8 cellular contexts compared by ENCODE assay signal in the genomic region with DNA sequence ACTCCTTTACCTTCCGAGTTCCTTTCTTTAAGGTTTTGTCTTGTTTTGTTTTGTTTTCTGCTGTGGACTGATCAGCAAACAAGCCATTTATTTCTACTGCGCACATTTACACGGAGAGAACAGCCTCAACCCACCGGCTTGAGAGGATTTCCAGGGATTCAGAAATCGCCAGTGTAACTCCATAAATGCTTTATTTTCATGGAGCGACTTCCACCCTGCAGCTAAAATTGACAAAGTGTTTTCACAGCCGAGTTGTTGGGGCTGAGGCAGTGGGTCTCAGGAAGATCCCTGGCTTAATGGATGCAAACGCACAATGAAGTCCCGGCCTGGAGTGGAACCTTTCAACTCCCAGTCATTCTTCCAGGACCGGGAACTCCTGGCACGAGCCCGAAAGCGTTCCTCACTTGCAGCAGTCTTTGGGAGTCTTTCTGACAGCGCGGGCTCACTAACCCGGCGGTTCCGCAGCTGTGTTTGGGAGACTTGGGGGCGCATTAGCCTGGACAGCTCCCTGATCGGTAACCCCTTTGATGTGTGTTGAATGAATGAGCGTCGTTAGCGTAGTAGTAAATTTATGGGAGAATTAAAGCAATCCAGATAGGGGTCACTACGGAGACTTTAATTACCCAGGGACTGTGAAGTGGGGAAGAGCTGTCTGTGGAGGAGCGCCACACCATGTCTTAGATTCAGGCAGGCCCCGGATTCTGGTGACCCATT. TPM values are rescaled to one million over a fixed set of nuclear protein-coding genes. Genes with fewer than 3 reads are reported as not detected.
DNase-seq lines count a peak whose midpoint lies in the region; ATAC-seq and TF ChIP-seq lines count a peak whose summit lies in the region.

No MANE protein-coding gene starts in this region.

- POLR2A ChIA-PET in T-cell (lab: Charles Lee) = no interaction called here

- H3K4me2 ChIP-seq in parathyroid adenoma (ENCODE audit: low read length) = peak overlapping the region; percentile 74

- no peak for TF ChIP-seq CTCF in parathyroid adenoma (IDR thresholded peaks at IDR 0.05)

- no peaks in the 10 kb centered on the region for H3K4me1 ChIP-seq in parathyroid adenoma

- H3K4me3 Mint-ChIP-seq in stimulated activated naive CD8-positive, alpha-beta T cell treated with anti-CD3 and anti-CD28 coated beads, Interleukin-15, Interleukin-2, amounts not matched to agents 100 ng/mL and 50 ng/mL, for 24 hours = peak overlapping the region; percentile 62
- peak overlapping the region; percentile 29 to 54 (median 38) for H3K4me3 Mint-ChIP-seq in T-cell

- no peaks in the 10 kb centered on the region for H3K9me3 ChIP-seq in parathyroid adenoma (ENCODE audit: control insufficient read depth, low read length)

- CTCF ChIA-PET in T-cell (lab: Charles Lee) = no interaction called here

- peak overlapping the region; percentile 54 for H3K4me3 ChIP-seq in parathyroid adenoma (ENCODE audit: low read depth, low read length)

- H3K36me3 ChIP-seq in parathyroid adenoma (ENCODE audit: control insufficient read depth, insufficient read depth, low read length) = no peaks in the 10 kb centered on the region

- peak overlapping the region; percentile 83 for H2AFZ ChIP-seq in parathyroid adenoma

- no peak for DNase-seq in stimulated activated naive CD8-positive, alpha-beta T cell treated with anti-CD3 and anti-CD28 coated beads, Interleukin-15, Interleukin-2, amounts not matched to agents 100 U/mL and 50 U/mL, for 24 hours
- DNase-seq in T-cell (no peak), globus pallidus (ENCODE audit: low spot score) (peak; percentile 26), mesenteric fat pad (ENCODE audit: low spot score) (no peak), NCI-H1930 (lab: John Stamatoyannopoulos, UW) (no peak)

- no peaks in the 10 kb centered on the region for H3K36me3 Mint-ChIP-seq in stimulated activated naive CD8-positive, alpha-beta T cell treated with anti-CD3 and anti-CD28 coated beads, Interleukin-15, Interleukin-2, amounts not matched to agents 100 ng/mL and 50 ng/mL, for 24 hours (ENCODE audit: low read depth)
- H3K36me3 Mint-ChIP-seq in T-cell = no peaks in the 10 kb centered on the region

- H3K9ac ChIP-seq in parathyroid adenoma = no peak overlapping the region

- ATAC-seq in stimulated activated naive CD8-positive, alpha-beta T cell treated with anti-CD3 and anti-CD28 coated beads, Interleukin-15, Interleukin-2, amounts not matched to agents 100 U/mL and 50 U/mL, for 24 hours = no peak
- ATAC-seq in T-cell (replicated peaks in 1 of 4) (no peak), HG02840 (IDR thresholded peaks at IDR 0.05; ENCODE audit: low FRiP score, unreplicated experiment) (no peak)

- peaks cover 75% of the 10 kb centered on the region for H3K27me3 Mint-ChIP-seq in stimulated activated naive CD8-positive, alpha-beta T cell treated with anti-CD3 and anti-CD28 coated beads, Interleukin-15, Interleukin-2, amounts not matched to agents 100 ng/mL and 50 ng/mL, for 24 hours
- H3K27me3 Mint-ChIP-seq in T-cell = peaks cover 57 to 81% of the 10 kb centered on the region in 2 donors

- H3K9me3 Mint-ChIP-seq in stimulated activated naive CD8-positive, alpha-beta T cell treated with anti-CD3 and anti-CD28 coated beads, Interleukin-15, Interleukin-2, amounts not matched to agents 100 ng/mL and 50 ng/mL, for 24 hours = peaks cover 6% of the 10 kb centered on the region
- peaks cover 0 to 6% (median 6%) of the 10 kb centered on the region in 3 donors for H3K9me3 Mint-ChIP-seq in T-cell

- H3K27ac ChIP-seq in parathyroid adenoma = peak overlapping the region; percentile 0

- H3K79me2 ChIP-seq in parathyroid adenoma = no peaks in the 10 kb centered on the region

- peak overlapping the region; percentile 37 for H3K27ac Mint-ChIP-seq in stimulated activated naive CD8-positive, alpha-beta T cell treated with anti-CD3 and anti-CD28 coated beads, Interleukin-15, Interleukin-2, amounts not matched to agents 100 ng/mL and 50 ng/mL, for 24 hours
- H3K27ac Mint-ChIP-seq in T-cell = peak overlapping the region in 1 of 2 donors; percentile 34

- peaks cover 21% of the 10 kb centered on the region for H3K4me1 Mint-ChIP-seq in stimulated activated naive CD8-positive, alpha-beta T cell treated with anti-CD3 and anti-CD28 coated beads, Interleukin-15, Interleukin-2, amounts not matched to agents 100 ng/mL and 50 ng/mL, for 24 hours (ENCODE audit: low read depth)
- peaks cover 16 to 21% (median 18%) of the 10 kb centered on the region in 3 donors for H3K4me1 Mint-ChIP-seq in T-cell

- no peaks in the 10 kb centered on the region for H3K27me3 ChIP-seq in parathyroid adenoma (ENCODE audit: control insufficient read depth, insufficient read depth, low read length)

RNA-seq across cellular contexts. Expression of a gene that starts 0.8 kb away (rescaled TPM):
- total RNA-seq in T-cell (not detected), mesenteric fat pad (1.8 TPM)
